ENCODE assay signal across 8 cellular contexts in the genomic region with DNA sequence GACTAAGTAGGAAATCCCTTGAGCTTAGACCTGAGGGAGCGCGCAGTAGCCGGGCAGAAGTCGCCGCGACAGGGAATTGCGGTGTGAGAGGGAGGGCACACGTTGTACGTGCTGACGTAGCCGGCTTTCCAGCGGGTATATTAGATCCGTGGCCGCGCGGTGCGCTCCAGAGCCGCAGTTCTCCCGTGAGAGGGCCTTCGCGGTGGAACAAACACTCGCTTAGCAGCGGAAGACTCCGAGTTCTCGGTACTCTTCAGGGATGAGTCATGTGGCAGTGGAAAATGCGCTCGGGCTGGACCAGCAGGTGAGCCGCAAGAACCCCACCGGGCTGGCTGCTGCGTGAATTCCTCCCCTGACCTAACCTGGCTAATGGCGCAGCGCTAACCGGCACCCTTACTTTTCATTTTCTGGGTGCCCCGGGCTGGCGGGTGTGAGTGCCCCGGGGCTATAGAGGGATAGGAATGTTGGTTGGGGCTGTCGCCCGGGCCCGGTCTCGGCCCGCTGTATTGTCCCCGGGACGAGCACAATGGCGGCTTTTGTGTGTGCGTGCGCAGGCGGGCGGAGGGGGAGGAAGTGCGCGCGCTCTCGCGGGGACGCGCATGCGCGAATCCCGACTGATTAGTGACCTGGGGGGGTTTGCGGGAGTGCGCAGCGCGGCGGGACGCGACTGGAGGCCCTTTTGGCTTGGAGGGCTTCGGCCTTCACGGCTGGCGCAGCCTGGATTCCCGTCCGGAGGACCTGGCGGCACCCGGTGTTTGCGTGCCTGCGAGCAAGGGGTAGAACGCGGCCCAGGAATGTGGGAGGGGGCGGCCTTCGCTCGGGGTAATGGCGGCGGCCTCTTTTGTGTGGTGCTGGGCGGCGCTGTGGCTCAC. TPM values are rescaled to one million over a fixed set of nuclear protein-coding genes. Genes with fewer than 3 reads are reported as not detected.
A peak's percentile ranks its signal among the peaks of the same experiment; 100 is the strongest.
DNase-seq lines count a peak whose midpoint lies in the region; ATAC-seq and TF ChIP-seq lines count a peak whose summit lies in the region.

TSS of gene DDX3X (plus strand) at position 169 of the 872 bp plus-strand sequence. CDS start at position 260, 91 bp downstream.

- H3K4me1 ChIP-seq in OCI-LY3 (ENCODE audit: low read length) (peaks cover 35% of the 10 kb centered on the region), muscle layer of colon (ENCODE audit: insufficient read depth, low read length) (peaks cover 42% of the 10 kb centered on the region)

- H3K4me3 ChIP-seq in OCI-LY3 (ENCODE audit: low read length) (peak within 1 kb of the TSS; percentile 99), muscle layer of colon (ENCODE audit: low read depth in 1 of 2, low read length in 2 of 2) (peak within 1 kb of the TSS; percentile 95 to 97)

- H3K79me2 ChIP-seq in OCI-LY3 (ENCODE audit: low read length): peaks cover 59% of the 10 kb centered on the region

- TF ChIP-seq CTCF in OCI-LY3 (IDR thresholded peaks at IDR 0.05; ENCODE audit: low read depth, low read length): no peak

- peak within 1 kb of the TSS; percentile 98 for H3K4me2 ChIP-seq in OCI-LY3 (ENCODE audit: low read length)

- H2AFZ ChIP-seq in OCI-LY3 (ENCODE audit: low read depth, low read length): peak within 1 kb of the TSS; percentile 90

- H3K27ac ChIP-seq in OCI-LY3 (ENCODE audit: low read length) (peak within 1 kb of the TSS; percentile 98), muscle layer of colon (ENCODE audit: low read depth, low read length) (peak within 1 kb of the TSS; percentile 99)

- TF ChIP-seq POLR2A in erythroblast (IDR thresholded peaks at IDR 0.05; ENCODE audit: low read length): peak; percentile 100

- peak within 1 kb of the TSS; percentile 100 for H3K9ac ChIP-seq in OCI-LY3 (ENCODE audit: low read length)
- peak within 1 kb of the TSS; percentile 100 for H3K9ac ChIP-seq in muscle layer of colon (ENCODE audit: low read length)

- H3K27me3 ChIP-seq in OCI-LY3 (ENCODE audit: low read depth, low read length) (no peaks in the 10 kb centered on the region), muscle layer of colon (ENCODE audit: control insufficient read depth in 1 of 2, insufficient read depth in 2 of 2, low read length in 2 of 2) (no peaks in the 10 kb centered on the region)

- DNase-seq in COR-L47 (lab: John Stamatoyannopoulos, UW) (peak; percentile 73), HT-29 (ENCODE audit: low spot score) (peak; percentile 86), erythroblast (lab: John Stamatoyannopoulos, UW) (peak; percentile 91 to 95)
- DNase-seq in activated T-cell treated with anti-CD3 and anti-CD28 coated beads, Interleukin-2, amount 50 U/mL, for 1 hour: peak; percentile 93
- peak; percentile 58 for DNase-seq in stimulated activated CD8-positive, alpha-beta memory T cell treated with anti-CD3 and anti-CD28 coated beads, Interleukin-7, amount 100 ng/mL, for 24 hours (ENCODE audit: low read depth)

- H4K20me1 ChIP-seq in OCI-LY3 (ENCODE audit: insufficient read depth, low read length): peaks cover 43% of the 10 kb centered on the region

- H3K9me3 ChIP-seq in OCI-LY3 (ENCODE audit: insufficient read depth, low read length): no peaks in the 10 kb centered on the region
- no peaks in the 10 kb centered on the region for H3K9me3 ChIP-seq in muscle layer of colon (ENCODE audit: low read length)

- H3K36me3 ChIP-seq in OCI-LY3 (replicated peaks; ENCODE audit: low read depth, low read length): peaks cover 32% of the 10 kb centered on the region
- H3K36me3 ChIP-seq in muscle layer of colon (ENCODE audit: insufficient read depth, low read length): peaks cover 3% of the 10 kb centered on the region

- ATAC-seq in GM19468 (IDR thresholded peaks at IDR 0.05; ENCODE audit: extremely low read depth, unreplicated experiment): peak; percentile 30

RNA-seq across cellular contexts. Expression of gene DDX3X, which starts in this region (rescaled TPM):
- 100 and 102 TPM in 2 replicates for total RNA-seq in HT-29 (2014; rRNA removed; shearing (Covaris generic))

Comparison
In these comparisons a context has a peak if more than half of its experiments do, and no peak if none do; other contexts are left out.
1. Peak in every context shown above with its lines: DNase-seq, ATAC-seq, H3K4me3 ChIP-seq and H3K27ac ChIP-seq.